ENCODE assay signal across 9 cellular contexts in genomic region chr4:176321589-176321988, GRCh38. TPM values are rescaled to one million over a fixed set of nuclear protein-coding genes. Genes with fewer than 3 reads are reported as not detected.
A peak's percentile ranks its signal among the peaks of the same experiment; 100 is the strongest.
DNase-seq lines count a peak whose midpoint lies in the region; ATAC-seq and TF ChIP-seq lines count a peak whose summit lies in the region.
"Had no signal": no experiment of that assay in that cellular context is flagged by ENCODE, and none has a peak within 500 bp of the region (broad histone marks: within the 10 kb centered on the region; RNA-seq: fewer than 3 reads in every experiment).

No MANE protein-coding gene starts in this region.

- POLR2A ChIA-PET in OCI-LY7 (lab: Charles Lee), result interaction anchor here (0.6 to 1.7 kb wide), 14 partner anchors 8 to 1407 kb away, joined by 3 to 9 read pairs (median 4); no protein-coding TSS in a partner anchor

- in situ Hi-C loops in GM13976 (cut with MboI; ENCODE audit: low sequenced_read_pairs, unreplicated experiment), result no loop called here

- no peaks in the 10 kb centered on the region for H3K9me2 ChIP-seq in OCI-LY7 (ENCODE audit: insufficient read depth, low read length)

- H3K36me3 ChIP-seq in ES-I3 (ENCODE audit: insufficient read depth, low read length) (no peaks in the 10 kb centered on the region), OCI-LY7 (ENCODE audit: insufficient read depth, low read length) (peaks cover 59% of the 10 kb centered on the region), endocrine pancreas (ENCODE audit: control insufficient read depth, insufficient read depth, low read length) (no peaks in the 10 kb centered on the region), parathyroid adenoma (ENCODE audit: control insufficient read depth, insufficient read depth, low read length) (no peaks in the 10 kb centered on the region)

- no peak for ATAC-seq in GM21825 (IDR thresholded peaks at IDR 0.05; ENCODE audit: unreplicated experiment)

- TF ChIP-seq CTCF in OCI-LY7 (conservative IDR thresholded peaks at IDR 0.05; ENCODE audit: low read length) (no peak), parathyroid adenoma (IDR thresholded peaks at IDR 0.05) (no peak), GM13976 (IDR thresholded peaks at IDR 0.05; ENCODE audit: borderline replicate concordance, control extremely low read depth, extremely low read depth, insufficient read depth, missing control alignments) (no peak)

- peaks cover 34% of the 10 kb centered on the region for H4K20me1 ChIP-seq in OCI-LY7 (ENCODE audit: insufficient read depth, low read length)

- CTCF ChIA-PET in OCI-LY7 (lab: Charles Lee; ENCODE audit: unreplicated experiment), result no interaction called here

- no peaks in the 10 kb centered on the region for H3K27me3 ChIP-seq in endocrine pancreas (ENCODE audit: control insufficient read depth, insufficient read depth, low read length)
- no peaks in the 10 kb centered on the region for H3K27me3 ChIP-seq in parathyroid adenoma (ENCODE audit: control insufficient read depth, insufficient read depth, low read length)

- H3K9ac ChIP-seq in ES-I3 (ENCODE audit: low read depth, low read length) (peak overlapping the region; percentile 4; the same call in 1 of the 2 replicates), endocrine pancreas (ENCODE audit: control insufficient read depth, insufficient read depth, low read length) (no peak overlapping the region), parathyroid adenoma (no peak overlapping the region)

- DNase-seq in OCI-LY7 (ENCODE audit: low spot score) (no peak), SK-N-DZ (ENCODE audit: low spot score) (no peak), KG1 (lab: John Stamatoyannopoulos, UW) (no peak), GM13976 (ENCODE audit: low spot score) (no peak)

- peaks cover 70% of the 10 kb centered on the region for H3K79me2 ChIP-seq in OCI-LY7 (ENCODE audit: insufficient read depth, low read depth, low read length)
- peaks cover 4% of the 10 kb centered on the region for H3K79me2 ChIP-seq in parathyroid adenoma

- H3K4me3 ChIP-seq in OCI-LY7 (ENCODE audit: low read depth, low read length, poor library complexity, severe bottlenecking) (peak overlapping the region; percentile 99), endocrine pancreas (ENCODE audit: control insufficient read depth, insufficient read depth, low read length) (peak overlapping the region; percentile 99), parathyroid adenoma (ENCODE audit: low read depth, low read length) (peak overlapping the region; percentile 73)

- no TSS peak for BruUV-seq in OCI-LY7 (replicated peaks; lab: Mats Ljungman, UMichigan)

- intact Hi-C loops in OCI-LY7 (cut with micrococcal nuclease; ENCODE audit: unreplicated experiment), result loop anchor here (5.0 to 10.0 kb wide), 3 partner anchors 127 to 309 kb away; partner anchors contain the start of genes SPATA4 and WDR17

- H3K4me2 ChIP-seq in OCI-LY7 (ENCODE audit: low read length), result peak overlapping the region; percentile 90
- H3K4me2 ChIP-seq in parathyroid adenoma (ENCODE audit: low read length), result peak overlapping the region; percentile 73

- no peaks in the 10 kb centered on the region; the same call in 1 of the 2 replicates for H3K4me1 ChIP-seq in ES-I3 (ENCODE audit: insufficient read depth, low read length)
- H3K4me1 ChIP-seq in OCI-LY7 (ENCODE audit: insufficient read depth, low read length, poor library complexity, severe bottlenecking), result peaks cover 43% of the 10 kb centered on the region
- peaks cover 20% of the 10 kb centered on the region for H3K4me1 ChIP-seq in endocrine pancreas (ENCODE audit: control insufficient read depth, insufficient read depth, low read length)
- H3K4me1 ChIP-seq in parathyroid adenoma, result no peaks in the 10 kb centered on the region

- H2AFZ ChIP-seq in OCI-LY7 (ENCODE audit: low read length) (no peak overlapping the region), parathyroid adenoma (no peak overlapping the region)

- H3K27ac ChIP-seq in OCI-LY7 (ENCODE audit: low read depth, low read length, poor library complexity, severe bottlenecking), result no peak overlapping the region
- H3K27ac ChIP-seq in parathyroid adenoma, result no peak overlapping the region

- H3K9me3 ChIP-seq in ES-I3 (ENCODE audit: control insufficient read depth, insufficient read depth, low read length) (no peaks in the 10 kb centered on the region), OCI-LY7 (ENCODE audit: low read length) (no peaks in the 10 kb centered on the region), endocrine pancreas (ENCODE audit: control insufficient read depth, low read length) (no peaks in the 10 kb centered on the region), parathyroid adenoma (ENCODE audit: control insufficient read depth, low read length) (no peaks in the 10 kb centered on the region)

RNA-seq across cellular contexts. Expression of gene SPCS3, which starts 1.8 kb away (rescaled TPM):
- total RNA-seq in OCI-LY7 (2014; rRNA removed; shearing (Covaris generic)), result 100 and 122 TPM in 2 replicates
- 253 and 268 TPM in 2 replicates for total RNA-seq in OCI-LY7 (2022)
- polyA plus RNA-seq in SK-N-DZ (2014; cell fraction: cytosol; rRNA removed), result 88.0 and 93.2 TPM in 2 replicates
- polyA plus RNA-seq in SK-N-DZ (2014; cell fraction: nucleus; rRNA removed), result 71.1 and 79.1 TPM in 2 replicates

RNA-seq across cellular contexts. Expression of gene ASB5, which starts 52.6 kb away (rescaled TPM):
- not detected in 2 replicates for total RNA-seq in OCI-LY7 (2014; rRNA removed; shearing (Covaris generic))
- not detected in 2 replicates for total RNA-seq in OCI-LY7 (2022)
- polyA plus RNA-seq in SK-N-DZ (2014; cell fraction: cytosol; rRNA removed), result not detected in 2 replicates
- polyA plus RNA-seq in SK-N-DZ (2014; cell fraction: nucleus; rRNA removed), result 0.06 and 0.09 TPM in 2 replicates
- total RNA-seq: subcutaneous adipose tissue had no signal
